ENCODE assay signal across 21 cellular contexts in genomic region chr6:91278416-91278815, GRCh38.
"Had no signal": no experiment of that assay in that cellular context is flagged by ENCODE, and none has a peak within 500 bp of the region (broad histone marks: within the 10 kb centered on the region; RNA-seq: fewer than 3 reads in every experiment).

No MANE protein-coding gene starts in this region.

- H3K4me3 ChIP-seq: coronary artery, ovary, psoas muscle, tibial artery had no signal

- FAIRE-seq: kidney had no signal

- H3K36me3 ChIP-seq: neutrophil, ovary, tibial artery had no signal

- ATAC-seq: left ventricle myocardium superior; natural killer cell; psoas muscle; right cardiac atrium; stimulated activated effector memory CD8-positive, alpha-beta T cell treated with anti-CD3 and anti-CD28 coated beads, Interleukin-12 subunit alpha, Interleukin-12 subunit beta, amount 100 ng/mL, for 72 hours; stimulated activated naive CD8-positive, alpha-beta T cell treated with anti-CD3 and anti-CD28 coated beads, Interleukin-15, amount 100 ng/mL, for 72 hours; T-helper 17 cell had no signal

- H3K27me3 ChIP-seq: neutrophil, ovary, tibial artery had no signal

- H3K27ac ChIP-seq: coronary artery, neutrophil, ovary, psoas muscle, tibial artery had no signal

- DNase-seq: activated CD4-positive, alpha-beta memory T cell treated with anti-CD3 and anti-CD28 coated beads for 36 hours; activated CD4-positive, alpha-beta T cell treated with anti-CD3 and anti-CD28 coated beads for 48 hours; activated naive CD4-positive, alpha-beta T cell treated with Interleukin-2 at 50 U/mL for 16 hours; activated naive CD8-positive, alpha-beta T cell treated with anti-CD3 and anti-CD28 coated beads for 36 hours; activated T-cell treated with anti-CD3 and anti-CD28 coated beads, Interleukin-2, amount 50 U/mL, for 48 hours; cerebellar nuclear complex; kidney; left ventricle myocardium superior; mammary epithelial cell; midbrain; natural killer cell; ovary; psoas muscle; right cardiac atrium; stimulated activated CD4-positive, alpha-beta T cell treated with anti-CD3 and anti-CD28 coated beads, Interleukin-1b, Interleukin-23, amount 100 ng/mL, for 48 hours; stimulated activated naive CD8-positive, alpha-beta T cell treated with anti-CD3 and anti-CD28 coated beads, Interleukin-15, amount 100 ng/mL, for 72 hours; T-helper 17 cell; tibial artery had no signal

- H3K4me1 ChIP-seq: psoas muscle, tibial artery had no signal
